ENCODE assay signal across 1 cellular context in genomic region chr14:73634333-73634833, GRCh38.
A peak's percentile ranks its signal among the peaks of the same experiment; 100 is the strongest.
TF ChIP-seq lines count a peak whose summit lies in the region.

No MANE protein-coding gene starts in this region.

TF ChIP-seq in GM12878, 131 proteins besides CTCF, POLR2A, EP300 and RAD21:
- TF ChIP-seq CREB1 (IDR thresholded peaks at IDR 0.05; ENCODE audit: low read depth) (0 out of 2 replicates have a peak, but pooled peaks have one; percentile 10), STAT3 (IDR thresholded peaks at IDR 0.05; ENCODE audit: low read depth, low read length) (no peak)
TF ChIP-seq in GM12878: peak in this region for 1.
